Comparison of ENCODE assay signal across 12 cellular contexts in the genomic region with DNA sequence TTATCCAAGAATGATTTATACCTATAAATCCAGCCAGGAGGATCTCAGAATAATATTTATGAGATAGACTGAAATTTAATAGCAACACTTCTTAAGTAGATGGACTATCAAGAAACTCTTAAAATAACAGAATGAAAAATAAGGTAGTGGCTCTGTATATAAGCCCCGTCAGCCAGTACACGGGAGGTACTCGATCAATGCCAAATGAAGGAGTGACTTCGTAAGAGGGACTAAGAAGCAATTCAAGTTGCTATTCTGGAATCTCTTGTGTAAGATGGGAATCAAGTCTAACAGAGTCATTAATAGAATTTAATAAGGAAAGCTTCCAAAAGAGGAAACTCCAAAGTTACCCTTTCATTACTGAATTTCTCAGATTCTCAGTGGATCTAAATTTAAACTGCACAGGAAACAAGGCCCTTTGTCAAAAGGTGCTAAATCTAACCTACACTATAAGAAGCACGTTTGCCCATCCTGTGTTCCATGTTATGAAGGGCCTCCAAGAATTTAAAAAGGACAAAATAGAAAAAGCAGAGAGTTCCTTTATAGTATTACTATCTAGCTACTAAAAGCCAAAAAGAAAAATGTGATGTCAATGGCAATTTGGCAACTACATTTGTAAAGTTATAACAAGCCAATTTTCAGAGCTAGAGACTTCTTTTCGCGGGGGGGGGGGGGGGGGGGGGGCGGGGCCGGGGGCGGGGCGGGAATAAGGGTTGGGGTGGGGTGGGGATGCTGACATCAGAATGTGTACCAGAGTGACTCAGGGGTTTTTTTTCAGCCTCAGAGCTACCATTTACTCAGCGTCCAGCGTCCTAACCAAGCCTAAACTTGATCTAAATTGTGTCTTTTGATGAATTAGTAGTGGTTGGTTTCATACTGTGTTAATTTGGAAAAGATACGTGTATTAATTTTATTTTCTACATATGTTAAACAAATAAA.
DNase-seq lines count a peak whose midpoint lies in the region; ATAC-seq and TF ChIP-seq lines count a peak whose summit lies in the region.
"Had no signal": no experiment of that assay in that cellular context is flagged by ENCODE, and none has a peak within 500 bp of the region (broad histone marks: within the 10 kb centered on the region; RNA-seq: fewer than 3 reads in every experiment).

No MANE protein-coding gene starts in this region.

- TF ChIP-seq CTCF in HFFc6 (IDR thresholded peaks at IDR 0.05), result no peak
- no peak for TF ChIP-seq CTCF in brain microvascular endothelial cell (IDR thresholded peaks at IDR 0.05; ENCODE audit: low read depth, low read length, missing control alignments)
- TF ChIP-seq CTCF in mesothelial cell of epicardium (IDR thresholded peaks at IDR 0.05; ENCODE audit: unreplicated experiment), result no peak

- H3K4me3 ChIP-seq in brain microvascular endothelial cell (ENCODE audit: low read depth, low read length), result no peak overlapping the region
- H3K4me3 ChIP-seq: SK-N-MC, stomach had no signal

- H3K27ac Mint-ChIP-seq in HFFc6 (peak overlapping the region; percentile 59), mesothelial cell of epicardium (peak overlapping the region; percentile 57)

- H3K27me3 Mint-ChIP-seq in HFFc6 (ENCODE audit: insufficient read depth) (no peaks in the 10 kb centered on the region; the same call in 1 of the 2 replicates), mesothelial cell of epicardium (ENCODE audit: low read depth) (no peaks in the 10 kb centered on the region)

- H3K27ac ChIP-seq in brain microvascular endothelial cell, result peak overlapping the region; percentile 12
- H3K27ac ChIP-seq: SK-N-MC had no signal

- peaks cover 26% of the 10 kb centered on the region for H3K36me3 Mint-ChIP-seq in HFFc6 (ENCODE audit: low read depth)
- H3K36me3 Mint-ChIP-seq in mesothelial cell of epicardium, result peaks cover 15% of the 10 kb centered on the region

- DNase-seq in Caki2 (ENCODE audit: low read depth) (peak; percentile 19), HFFc6 (no peak), brain microvascular endothelial cell (peak; percentile 40), mesothelial cell of epicardium (ENCODE audit: low spot score in 2 of 2, unreplicated experiment in 2 of 2) (no peak), hippocampal formation (lab: John Stamatoyannopoulos, UW) (no peak), COLO668 (lab: John Stamatoyannopoulos, UW; ENCODE audit: unreplicated experiment) (no peak)
- DNase-seq: NCI-H1092 treated with DMSO at 0.1 percent for 48 hours, retina had no signal

- H3K4me3 Mint-ChIP-seq in HFFc6 (no peak overlapping the region), mesothelial cell of epicardium (no peak overlapping the region)

- no peaks in the 10 kb centered on the region for H3K36me3 ChIP-seq in brain microvascular endothelial cell (replicated peaks)

- no peak for ATAC-seq in HG02763 (IDR thresholded peaks at IDR 0.05; ENCODE audit: unreplicated experiment)
- ATAC-seq in GM21723 (IDR thresholded peaks at IDR 0.05; ENCODE audit: unreplicated experiment), result no peak

- in situ Hi-C loops in Caki2 (cut with HindIII; ENCODE audit: low pct_unique_long_range_greater_than_20kb, low sequenced_read_pairs) (no loop called here), brain microvascular endothelial cell (cut with HindIII; ENCODE audit: low pct_ligation_motif_present, low sequenced_read_pairs) (no loop called here)

- H3K9me3 Mint-ChIP-seq in HFFc6, result no peaks in the 10 kb centered on the region
- peaks cover 5% of the 10 kb centered on the region for H3K9me3 Mint-ChIP-seq in mesothelial cell of epicardium

- H3K4me1 Mint-ChIP-seq in HFFc6 (ENCODE audit: low read depth) (peaks cover 55% of the 10 kb centered on the region), mesothelial cell of epicardium (peaks cover 12% of the 10 kb centered on the region)

- H3K27me3 ChIP-seq in brain microvascular endothelial cell (replicated peaks), result no peaks in the 10 kb centered on the region
- H3K27me3 ChIP-seq: stomach had no signal

Comparison
In these comparisons a context has a peak if more than half of its experiments do, and no peak if none do; other contexts are left out.
1. DNase-seq: peak in Caki2 (single experiment) and brain microvascular endothelial cell (single experiment); none in HFFc6 (single experiment), mesothelial cell of epicardium (0 of 2), hippocampal formation (0 of 2) and COLO668 (single experiment).